ENCODE assay signal across 12 cellular contexts in genomic region chr2:20198001-20198400, GRCh38. TPM values are rescaled to one million over a fixed set of nuclear protein-coding genes. Genes with fewer than 3 reads are reported as not detected.
A peak's percentile ranks its signal among the peaks of the same experiment; 100 is the strongest.
DNase-seq lines count a peak whose midpoint lies in the region; ATAC-seq and TF ChIP-seq lines count a peak whose summit lies in the region.
"Had no signal": no experiment of that assay in that cellular context is flagged by ENCODE, and none has a peak within 500 bp of the region (broad histone marks: within the 10 kb centered on the region; RNA-seq: fewer than 3 reads in every experiment).

No MANE protein-coding gene starts in this region.

- H3K9me3 ChIP-seq in heart left ventricle: no peaks in the 10 kb centered on the region
- H3K9me3 ChIP-seq: neutrophil had no signal

- no peak for TF ChIP-seq CTCF in heart left ventricle (IDR thresholded peaks at IDR 0.05)

- DNase-seq in Right ventricle myocardium inferior (ENCODE audit: missing footprints) (peak; percentile 51), heart left ventricle (no peak), NCI-H774 (lab: John Stamatoyannopoulos, UW) (peak; percentile 59), left lobe of liver (ENCODE audit: low spot score) (no peak), HPDE6-E6E7 (ENCODE audit: extremely low spot score) (no peak)
- DNase-seq: activated B cell treated with CpG ODN at 0.5 μM for 24 hours, head of caudate nucleus, substantia nigra had no signal

- intact Hi-C loops in Right ventricle myocardium inferior (cut with DNase I) (no loop called here), heart left ventricle (cut with DNase I) (no loop called here)

- WGBS in heart left ventricle, 4 donors: 84 to 93% (median 92%) methylated on average over 7 to 9 of the region's 9 CpGs
- 90% methylated on average over 9 of the region's 9 CpGs for WGBS in urinary bladder

- H3K36me3 ChIP-seq in heart left ventricle (no peaks in the 10 kb centered on the region), urinary bladder (ENCODE audit: insufficient read depth) (no peaks in the 10 kb centered on the region)
- H3K36me3 ChIP-seq: neutrophil had no signal

- ATAC-seq in Right ventricle myocardium inferior (no peak), heart left ventricle (no peak), left lobe of liver (peak; percentile 5), GM21717 (IDR thresholded peaks at IDR 0.05; ENCODE audit: unreplicated experiment) (no peak), GM18498 (IDR thresholded peaks at IDR 0.05; ENCODE audit: unreplicated experiment) (no peak)

- no peak for TF ChIP-seq POLR2A in heart left ventricle (IDR thresholded peaks at IDR 0.05)

- H3K4me3 ChIP-seq in heart left ventricle (no peak overlapping the region), urinary bladder (ENCODE audit: low read depth, low read length) (no peak overlapping the region)

- H3K27me3 ChIP-seq in heart left ventricle: no peaks in the 10 kb centered on the region
- H3K27me3 ChIP-seq: neutrophil had no signal

- no peak overlapping the region for H3K27ac ChIP-seq in heart left ventricle
- peak overlapping the region; percentile 23 for H3K27ac ChIP-seq in urinary bladder (ENCODE audit: low read depth)
- H3K27ac ChIP-seq: neutrophil had no signal

- no peaks in the 10 kb centered on the region for H3K4me1 ChIP-seq in heart left ventricle
- H3K4me1 ChIP-seq in urinary bladder (ENCODE audit: insufficient read depth): no peaks in the 10 kb centered on the region

RNA-seq across cellular contexts. Expression of gene SDC1, which starts 26.9 kb away (rescaled TPM):
- total RNA-seq in Right ventricle myocardium inferior (0.68 TPM), heart left ventricle (1 to 10 TPM in 1 of 9 donors, under 1 TPM in 7, not detected in 1; 0.20 to 2.2 (median 0.39) TPM), left lobe of liver (537 TPM), urinary bladder (87.1 TPM)
- polyA plus RNA-seq in heart left ventricle (under 1 TPM; 0.15 to 0.28 TPM), urinary bladder (65.3 TPM)
- total RNA-seq: activated B cell treated with CpG ODN at 0.5 μM for 24 hours had no signal

Comparison
In these comparisons a context has a peak if more than half of its experiments do, and no peak if none do; other contexts are left out.
1. DNase-seq: peak in Right ventricle myocardium inferior (single experiment) and NCI-H774 (single experiment); none in heart left ventricle (0 of 5), left lobe of liver (single experiment) and HPDE6-E6E7 (single experiment).
2. RNA of gene SDC1, which starts 26.9 kb away (total RNA-seq): 537 TPM in left lobe of liver (single experiment) and 87.1 TPM in urinary bladder (single experiment); 0.68 TPM in Right ventricle myocardium inferior (single experiment) and 0.20 to 2.2 TPM in heart left ventricle; every median in the first group is over 10 times any median in the second.